1 cellular context compared by ENCODE assay signal in genomic region chr3:43290961-43291360, GRCh38.
TF ChIP-seq lines count a peak whose summit lies in the region.

No MANE protein-coding gene starts in this region.

TF ChIP-seq in IMR-90, 13 proteins besides CTCF, POLR2A, EP300 and RAD21 (continued from another document):
- TF ChIP-seq ELK1 (IDR thresholded peaks at IDR 0.05; ENCODE audit: borderline replicate concordance, low read depth, low read length) (no peak), CEBPB (IDR thresholded peaks at IDR 0.05; ENCODE audit: low read depth, low read length) (no peak), MAZ (IDR thresholded peaks at IDR 0.05; ENCODE audit: borderline replicate concordance, low read depth, low read length) (no peak), MAFK (IDR thresholded peaks at IDR 0.05; ENCODE audit: low read depth, low read length) (no peak), BHLHE40 (IDR thresholded peaks at IDR 0.05; ENCODE audit: low read depth, low read length) (no peak), NFE2L2 (IDR thresholded peaks at IDR 0.05; ENCODE audit: low read depth, low read length) (no peak), CHD1 (IDR thresholded peaks at IDR 0.05; ENCODE audit: low read depth, low read length) (no peak)
